In genomic region chr7:72829964-72830354, GRCh38 we compare ENCODE assay signal across 8 cellular contexts. TPM values are rescaled to one million over a fixed set of nuclear protein-coding genes. Genes with fewer than 3 reads are reported as not detected.
DNase-seq lines count a peak whose midpoint lies in the region; TF ChIP-seq lines count a peak whose summit lies in the region.
"Not testable (repeated sequence)": the region's sequence is repeated elsewhere in the genome, so short reads cannot be mapped to it uniquely, and the experiment has no call there.

No MANE protein-coding gene starts in this region.

- WGBS in adipose tissue, 3 donors, result 0 to 1% (median 1%) methylated on average over 8 of the region's 8 CpGs
- WGBS in suprapubic skin, result 0% methylated on average over 8 of the region's 8 CpGs

- H3K27me3 ChIP-seq in suprapubic skin, result not testable (repeated sequence)

- H3K4me1 Mint-ChIP-seq in HFFc6 (ENCODE audit: low read depth) (peaks cover 22% of the 10 kb centered on the region; the same call in 1 of the 2 replicates), neural crest cell (peaks cover 27% of the 10 kb centered on the region)
- H3K4me1 Mint-ChIP-seq in glutamatergic neuron (ENCODE audit: low read depth, unreplicated experiment), result not testable (repeated sequence)

- H3K27me3 Mint-ChIP-seq in HFFc6 (ENCODE audit: insufficient read depth); glutamatergic neuron (ENCODE audit: unreplicated experiment); neural crest cell (ENCODE audit: low read depth): not testable (repeated sequence)

- H3K27ac ChIP-seq in adipose tissue (ENCODE audit: low read depth, low read length) (peak overlapping the region; percentile 51), suprapubic skin (peak overlapping the region; percentile 98)

- not testable (repeated sequence) for H3K9me3 Mint-ChIP-seq in HFFc6, neural crest cell
- peaks cover 13% of the 10 kb centered on the region for H3K9me3 Mint-ChIP-seq in glutamatergic neuron (ENCODE audit: unreplicated experiment)

- not testable (repeated sequence) for H3K9me3 ChIP-seq in suprapubic skin

- peaks cover 24% of the 10 kb centered on the region for H3K4me1 ChIP-seq in suprapubic skin

- TF ChIP-seq EP300 in suprapubic skin (IDR thresholded peaks at IDR 0.05), result not testable (repeated sequence)

- peak overlapping the region; percentile 93 for H3K4me3 Mint-ChIP-seq in HFFc6
- H3K4me3 Mint-ChIP-seq in glutamatergic neuron (ENCODE audit: unreplicated experiment), result peak overlapping the region; percentile 98
- H3K4me3 Mint-ChIP-seq in neural crest cell, result peak overlapping the region; percentile 91

- peaks cover 35% of the 10 kb centered on the region for H3K36me3 ChIP-seq in suprapubic skin

- H3K4me3 ChIP-seq in suprapubic skin, result peak overlapping the region; percentile 79

- peak; percentile 18 to 80 for TF ChIP-seq POLR2A in suprapubic skin (IDR thresholded peaks at IDR 0.05)

- TF ChIP-seq CTCF in HFFc6 (IDR thresholded peaks at IDR 0.05) (peak; percentile 68), neural crest cell (conservative IDR thresholded peaks at IDR 0.05) (peak; percentile 59), suprapubic skin (IDR thresholded peaks at IDR 0.05) (peak; percentile 6 to 28)
- TF ChIP-seq CTCF in glutamatergic neuron (IDR thresholded peaks at IDR 0.05; ENCODE audit: partially characterized antibody, unreplicated experiment), result not testable (repeated sequence)

- peaks cover 21% of the 10 kb centered on the region for H3K36me3 Mint-ChIP-seq in HFFc6 (ENCODE audit: low read depth)
- not testable (repeated sequence) for H3K36me3 Mint-ChIP-seq in glutamatergic neuron (ENCODE audit: unreplicated experiment); neural crest cell (ENCODE audit: low read depth)

- peak overlapping the region; percentile 94 for H3K27ac Mint-ChIP-seq in HFFc6
- H3K27ac Mint-ChIP-seq in glutamatergic neuron (ENCODE audit: unreplicated experiment), result peak overlapping the region; percentile 97
- peak overlapping the region; percentile 73 for H3K27ac Mint-ChIP-seq in neural crest cell (ENCODE audit: unreplicated experiment)

- peak; percentile 8 for DNase-seq in GM03348 (ENCODE audit: low spot score)
- DNase-seq in HFFc6, result peak; percentile 90
- peak; percentile 34 for DNase-seq in NCI-H1105 treated with DMSO at 0.1 percent for 48 hours (lab: John Stamatoyannopoulos, UW)
- peak; percentile 12 to 66 (median 37) for DNase-seq in T-helper 1 cell
- DNase-seq in glutamatergic neuron, result peak; percentile 21
- DNase-seq in neural crest cell (ENCODE audit: low read depth, low spot score), result peak; percentile 6
- DNase-seq in suprapubic skin (ENCODE audit: low spot score in 2 of 2), result peak in 1 of 2 donors; percentile 64

RNA-seq across cellular contexts. Expression of gene TYW1B, which starts 2.0 kb away (rescaled TPM):
- 1 to 10 TPM; 3.0 to 3.9 (median 3.6) TPM for total RNA-seq in HFFc6 (2021; fragmentation: NEBNext Ultra II Directional; extraction: Animal tissue kit (Norgen Biotek cat#: 25700))
- 1 to 10 TPM in 1 of 3 donors, under 1 TPM in 2; 0.56 to 2.5 (median 0.79) TPM for polyA plus RNA-seq in adipose tissue
- total RNA-seq in glutamatergic neuron (ENCODE audit: unreplicated experiment) (5.0 TPM), neural crest cell (2.7 and 3.4 TPM in 2 replicates), suprapubic skin (1 to 10 TPM; 1.4 to 5.5 (median 3.0) TPM)
